Comparison of ENCODE assay signal across 2 cellular contexts in the genomic region with DNA sequence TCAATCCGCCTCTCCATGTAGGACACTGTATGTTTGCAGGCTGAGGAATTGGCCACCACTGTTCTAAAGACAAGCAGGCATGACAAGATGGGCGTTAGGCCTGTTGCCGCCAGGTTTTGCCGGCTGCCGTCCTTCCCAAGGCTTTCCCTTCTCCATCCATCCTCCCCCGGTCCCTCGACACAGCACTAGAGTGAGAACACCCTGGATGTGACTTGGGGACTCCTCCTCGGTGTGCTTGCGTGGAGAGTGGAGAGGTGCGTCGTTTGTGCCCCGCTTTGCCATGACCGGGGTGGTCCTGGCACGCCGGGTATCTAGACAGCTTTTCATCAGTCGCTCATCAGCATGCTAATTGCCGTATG.
A peak's percentile ranks its signal among the peaks of the same experiment; 100 is the strongest.
TF ChIP-seq lines count a peak whose summit lies in the region.

No MANE protein-coding gene starts in this region.

TF ChIP-seq in HCT116, 20 proteins besides CTCF, POLR2A, EP300 and RAD21 (continued from another document):
- no peak for TF ChIP-seq MAX (IDR thresholded peaks at IDR 0.05)

TF ChIP-seq in K562, 482 proteins besides CTCF, POLR2A, EP300 and RAD21 (continued from another document):
- TF ChIP-seq FOXP1 (CRISPR knock-in tag; IDR thresholded peaks at IDR 0.05) (0 out of 2 replicates have a peak, but pooled peaks have one; percentile 26), SMARCB1 (IDR thresholded peaks at IDR 0.05; ENCODE audit: insufficient read length, low read depth) (peak; percentile 83), LCOR (CRISPR knock-in tag; IDR thresholded peaks at IDR 0.05) (peak; percentile 3; the same call in 1 of the 2 replicates), ZFP91 (CRISPR knock-in tag; IDR thresholded peaks at IDR 0.05) (0 out of 2 replicates have a peak, but pooled peaks have one; percentile 48), HDGF (IDR thresholded peaks at IDR 0.05) (0 out of 2 replicates have a peak, but pooled peaks have one; percentile 61), TGIF2 (CRISPR knock-in tag; IDR thresholded peaks at IDR 0.05) (0 out of 2 replicates have a peak, but pooled peaks have one; percentile 11), CEBPG (CRISPR knock-in tag; IDR thresholded peaks at IDR 0.05) (peak; percentile 31; the same call in 1 of the 2 replicates), CEBPG (tag; conservative IDR thresholded peaks at IDR 0.05 in 1 of 2, IDR thresholded peaks at IDR 0.05 in 1 of 2) (no peak), ZNF740 (CRISPR knock-in tag; IDR thresholded peaks at IDR 0.05) (peak; percentile 52), ZNF740 (tag; IDR thresholded peaks at IDR 0.05) (0 out of 4 replicates have a peak, but pooled peaks of 1 of the 2 experiments have one; percentile 17), TRIM25 (IDR thresholded peaks at IDR 0.05; ENCODE audit: borderline replicate concordance) (no peak), PTBP1 (IDR thresholded peaks at IDR 0.05; ENCODE audit: low read depth, low read length) (no peak), KAT7 (CRISPR knock-in tag; IDR thresholded peaks at IDR 0.05; ENCODE audit: borderline replicate concordance) (0 out of 2 replicates have a peak, but pooled peaks have one; percentile 43), MBD1 (CRISPR knock-in tag; IDR thresholded peaks at IDR 0.05) (peak; percentile 73; the same call in 1 of the 2 replicates), ZNF766 (CRISPR knock-in tag; conservative IDR thresholded peaks at IDR 0.05) (0 out of 2 replicates have a peak, but pooled peaks have one; percentile 17), SP1 (CRISPR knock-in tag; IDR thresholded peaks at IDR 0.05) (no peak), PHF8 (IDR thresholded peaks at IDR 0.05; ENCODE audit: borderline replicate concordance, low read length) (peak; percentile 7; the same call in 1 of the 2 replicates), XRCC5 (IDR thresholded peaks at IDR 0.05; ENCODE audit: low read depth, low read length) (no peak), TEAD1 (CRISPR knock-in tag; IDR thresholded peaks at IDR 0.05) (peak in 1 of 2 experiments; percentile 41; a peak in 1 of 4 replicates), GABPB2 (CRISPR knock-in tag; conservative IDR thresholded peaks at IDR 0.05) (no peak), SREBF1 (IDR thresholded peaks at IDR 0.05; ENCODE audit: borderline replicate concordance, low read depth, low read length) (no peak), ZKSCAN8 (CRISPR knock-in tag; IDR thresholded peaks at IDR 0.05) (no peak), ZNF263 (CRISPR knock-in tag; IDR thresholded peaks at IDR 0.05; ENCODE audit: borderline replicate concordance) (0 out of 2 replicates have a peak, but pooled peaks have one; percentile 6), ZBTB1 (CRISPR knock-in tag; IDR thresholded peaks at IDR 0.05; ENCODE audit: borderline replicate concordance, low read depth) (0 out of 2 replicates have a peak, but pooled peaks have one; percentile 8), ARHGAP35 (IDR thresholded peaks at IDR 0.05; ENCODE audit: partially characterized antibody) (peak; percentile 29), SMARCA5 (IDR thresholded peaks at IDR 0.05) (peak; percentile 28; the same call in 1 of the 2 replicates), CTBP1 (IDR thresholded peaks at IDR 0.05; ENCODE audit: borderline replicate concordance) (no peak), SOX6 (IDR thresholded peaks at IDR 0.05) (no peak)
- TF ChIP-seq, protein P1, sequence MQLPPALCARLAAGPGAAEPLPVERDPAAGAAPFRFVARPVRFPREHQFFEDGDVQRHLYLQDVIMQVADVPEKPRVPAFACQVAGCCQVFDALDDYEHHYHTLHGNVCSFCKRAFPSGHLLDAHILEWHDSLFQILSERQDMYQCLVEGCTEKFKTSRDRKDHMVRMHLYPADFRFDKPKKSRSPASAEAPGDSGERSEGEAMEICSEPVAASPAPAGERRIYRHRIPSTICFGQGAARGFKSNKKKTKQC (CRISPR knock-in tag; IDR thresholded peaks at IDR 0.05), result 0 out of 2 replicates have a peak, but pooled peaks have one; percentile 20
